In the genomic region with DNA sequence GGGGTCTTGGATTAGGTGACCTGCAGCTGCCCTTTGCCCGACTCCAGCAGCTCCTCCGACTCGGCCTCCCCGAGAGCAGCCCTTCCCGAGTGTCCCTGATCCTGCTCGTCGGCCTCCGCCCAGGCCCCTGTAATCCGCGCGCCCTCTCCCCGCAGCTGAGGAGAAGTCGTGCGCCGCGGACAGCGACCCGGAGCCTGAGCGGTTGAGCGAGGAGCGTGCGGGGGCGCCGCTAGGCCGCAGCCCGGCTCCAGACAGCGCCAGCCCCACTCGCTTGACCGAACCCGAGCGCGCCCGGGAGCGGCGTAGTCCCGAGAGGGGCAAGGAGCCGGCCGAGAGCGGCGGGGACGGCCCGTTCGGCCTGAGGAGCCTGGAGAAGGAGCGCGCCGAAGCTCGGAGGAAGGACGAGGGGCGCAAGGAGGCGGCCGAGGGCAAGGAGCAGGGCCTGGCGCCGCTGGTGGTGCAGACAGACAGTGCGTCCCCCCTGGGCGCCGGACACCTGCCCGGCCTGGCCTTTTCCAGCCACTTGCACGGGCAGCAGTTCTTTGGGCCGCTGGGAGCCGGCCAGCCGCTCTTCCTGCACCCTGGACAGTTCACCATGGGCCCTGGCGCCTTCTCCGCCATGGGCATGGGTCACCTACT, we compare ENCODE assay signal across 10 cellular contexts. TPM values are rescaled to one million over a fixed set of nuclear protein-coding genes. Genes with fewer than 3 reads are reported as not detected.
A peak's percentile ranks its signal among the peaks of the same experiment; 100 is the strongest.
DNase-seq lines count a peak whose midpoint lies in the region; ATAC-seq, FAIRE-seq and TF ChIP-seq lines count a peak whose summit lies in the region.
"Had no signal": no experiment of that assay in that cellular context is flagged by ENCODE, and none has a peak within 500 bp of the region (broad histone marks: within the 10 kb centered on the region; RNA-seq: fewer than 3 reads in every experiment).

No MANE protein-coding gene starts in this region.

- no peak for FAIRE-seq in HTR-8/SVneo (lab: Jason Lieb, UNC)
- FAIRE-seq: K562 had no signal

- H3K9ac ChIP-seq in SK-N-SH = no peak overlapping the region
- peak overlapping the region; percentile 87 for H3K9ac ChIP-seq in fibroblast of lung (ENCODE audit: insufficient read depth, low read length)

- H3F3A ChIP-seq in SK-N-SH (replicated peaks; ENCODE audit: insufficient read depth) = peaks cover 41% of the 10 kb centered on the region

- H3K27me3 ChIP-seq in BE2C (no peaks in the 10 kb centered on the region), SK-N-SH (ENCODE audit: insufficient read depth) (no peaks in the 10 kb centered on the region), fibroblast of lung (ENCODE audit: control insufficient read depth, insufficient read depth, low read length) (no peaks in the 10 kb centered on the region)

- peaks cover 12% of the 10 kb centered on the region for H3K4me1 ChIP-seq in BE2C
- peaks cover 21 to 43% of the 10 kb centered on the region in 2 experiments for H3K4me1 ChIP-seq in SK-N-SH (ENCODE audit: control insufficient read depth in 1 of 2, insufficient read depth in 2 of 2, low read depth in 1 of 2, low read length in 1 of 2)
- H3K4me1 ChIP-seq in fibroblast of lung (ENCODE audit: control insufficient read depth, extremely low read depth, insufficient read depth, low read length) = peaks cover 18% of the 10 kb centered on the region

- H3K9me3 ChIP-seq in BE2C (no peaks in the 10 kb centered on the region), SK-N-SH (no peaks in the 10 kb centered on the region), fibroblast of lung (ENCODE audit: control insufficient read depth, insufficient read depth, low read depth, low read length) (no peaks in the 10 kb centered on the region)

- intact Hi-C loops in posterior vena cava (cut with DNase I) = no loop called here

- ATAC-seq in HG03175 (IDR thresholded peaks at IDR 0.05; ENCODE audit: unreplicated experiment) = no peak
- no peak for ATAC-seq in GM18502 (IDR thresholded peaks at IDR 0.05; ENCODE audit: poor library complexity, unreplicated experiment)
- ATAC-seq: K562 had no signal

- H2AFZ ChIP-seq in SK-N-SH (ENCODE audit: low read depth) (no peak overlapping the region), fibroblast of lung (ENCODE audit: low read length) (no peak overlapping the region)

- CTCF ChIA-PET in SK-N-SH (lab: Yijun Ruan, JAX) = interaction anchor here (1.1 kb wide), 1 partner anchor 15 kb away, joined by 3 read pairs; no protein-coding TSS in a partner anchor

- H3K27ac ChIP-seq in SK-N-SH (ENCODE audit: low read depth in 2 of 2, low read length in 1 of 2) (no peak overlapping the region; a peak in 2 of 4 replicates), fibroblast of lung (ENCODE audit: insufficient read depth, low read length) (peak overlapping the region; percentile 95)

- peak overlapping the region; percentile 95; the same call in 1 of the 2 replicates for H3K4me2 ChIP-seq in SK-N-SH
- H3K4me2 ChIP-seq in fibroblast of lung (ENCODE audit: extremely low read depth, insufficient read depth, low read length) = peak overlapping the region; percentile 100

- TF ChIP-seq EP300 in SK-N-SH (IDR thresholded peaks at IDR 0.05; ENCODE audit: borderline replicate concordance in 1 of 2, low read depth in 1 of 2, low read length in 1 of 2) = no peak

- peak; percentile 11 for DNase-seq in BE2C
- peak; percentile 31 for DNase-seq in SK-N-SH
- peak in 1 of 2 donors; percentile 50 for DNase-seq in fibroblast of lung (ENCODE audit: low read depth in 2 of 2)
- peak; percentile 79 for DNase-seq in posterior vena cava (ENCODE audit: low spot score)
- no peak for DNase-seq in HTR-8/SVneo (ENCODE audit: insufficient read length, low spot score)
- DNase-seq in NCI-H748 (lab: John Stamatoyannopoulos, UW; ENCODE audit: unreplicated experiment) = no peak
- DNase-seq: activated naive CD4-positive, alpha-beta T cell treated with anti-CD3 and anti-CD28 coated beads for 36 hours had no signal

- H3K79me2 ChIP-seq in SK-N-SH (ENCODE audit: insufficient read depth) (peaks cover 74% of the 10 kb centered on the region), fibroblast of lung (ENCODE audit: control insufficient read depth, insufficient read depth, low read length) (peaks cover 97% of the 10 kb centered on the region)

- WGBS in SK-N-SH (ENCODE audit: low lambda C conversion rate) = 98% methylated on average over 58 of the region's 63 CpGs

- POLR2A ChIA-PET in SK-N-SH (lab: Yijun Ruan, JAX) = interaction anchor here (1.1 kb wide), 1 partner anchor 167 kb away, joined by 3 read pairs; no protein-coding TSS in a partner anchor

- H4K20me1 ChIP-seq in SK-N-SH (ENCODE audit: insufficient read depth) (peaks cover 65% of the 10 kb centered on the region), fibroblast of lung (ENCODE audit: control insufficient read depth, extremely low read depth, insufficient read depth, low read length) (no peaks in the 10 kb centered on the region)

- TF ChIP-seq CTCF in BE2C (IDR thresholded peaks at IDR 0.05; ENCODE audit: low read depth, low read length) (no peak), SK-N-SH (IDR thresholded peaks at IDR 0.05) (no peak), fibroblast of lung (conservative IDR thresholded peaks at IDR 0.05 in 1 of 2, IDR thresholded peaks at IDR 0.05 in 1 of 2; ENCODE audit: low read depth in 1 of 2, low read length in 2 of 2) (no peak)

- H3K36me3 ChIP-seq in BE2C (peaks cover 78% of the 10 kb centered on the region), SK-N-SH (replicated peaks in 1 of 2; ENCODE audit: control insufficient read depth in 1 of 2, insufficient read depth in 2 of 2, low read length in 1 of 2) (peaks cover 67 to 70% of the 10 kb centered on the region in 2 experiments), fibroblast of lung (ENCODE audit: control insufficient read depth, insufficient read depth, low read length) (peaks cover 69% of the 10 kb centered on the region)

- H3K4me3 ChIP-seq in BE2C (ENCODE audit: low read depth, low read length) (no peak overlapping the region), SK-N-SH (ENCODE audit: low read depth in 2 of 2, low read length in 1 of 2) (no peak overlapping the region; a peak in 1 of 4 replicates), fibroblast of lung (replicated peaks in 1 of 4; ENCODE audit: control extremely low read depth in 1 of 4, insufficient read depth in 1 of 4, low read depth in 3 of 4, low read length in 4 of 4) (peak overlapping the region; percentile 75 to 100 (median 94))
- H3K4me3 ChIP-seq: K562 had no signal

- no peaks in the 10 kb centered on the region for H3K9me2 ChIP-seq in SK-N-SH

- TF ChIP-seq RAD21 in SK-N-SH (IDR thresholded peaks at IDR 0.05; ENCODE audit: low read length) = no peak

TF ChIP-seq in SK-N-SH, 30 proteins besides CTCF, POLR2A, EP300 and RAD21:
- TF ChIP-seq FOXM1 (IDR thresholded peaks at IDR 0.05; ENCODE audit: low read depth) = no peak
- no peak for TF ChIP-seq NRF1 (IDR thresholded peaks at IDR 0.05; ENCODE audit: low read depth, low read length)
- TF ChIP-seq, protein P1, sequence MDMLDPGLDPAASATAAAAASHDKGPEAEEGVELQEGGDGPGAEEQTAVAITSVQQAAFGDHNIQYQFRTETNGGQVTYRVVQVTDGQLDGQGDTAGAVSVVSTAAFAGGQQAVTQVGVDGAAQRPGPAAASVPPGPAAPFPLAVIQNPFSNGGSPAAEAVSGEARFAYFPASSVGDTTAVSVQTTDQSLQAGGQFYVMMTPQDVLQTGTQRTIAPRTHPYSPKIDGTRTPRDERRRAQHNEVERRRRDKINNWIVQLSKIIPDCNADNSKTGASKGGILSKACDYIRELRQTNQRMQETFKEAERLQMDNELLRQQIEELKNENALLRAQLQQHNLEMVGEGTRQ (IDR thresholded peaks at IDR 0.05; ENCODE audit: borderline replicate concordance, low read depth, low read length) = no peak
- TF ChIP-seq SMC3 (IDR thresholded peaks at IDR 0.05; ENCODE audit: low read depth, low read length) = no peak
TF ChIP-seq in SK-N-SH: peak in this region for 0.

RNA-seq across cellular contexts. Expression of a gene that starts 5.5 kb away (rescaled TPM):
- 107 TPM for polyA plus RNA-seq in BE2C (2012; ENCODE audit: insufficient read depth, insufficient read length, low read depth)
- polyA plus RNA-seq in SK-N-SH (2012; rRNA removed) = 37.8 and 57.8 TPM in 2 replicates
- 28.9 and 45.2 TPM in 2 replicates for polyA plus RNA-seq in SK-N-SH (2012; cell fraction: cytosol; rRNA removed)
- polyA plus RNA-seq in SK-N-SH (2012; cell fraction: nucleus; rRNA removed) = 179 and 233 TPM in 2 replicates
- total RNA-seq in fibroblast of lung = 98.1 and 148 TPM in 2 replicates
- polyA plus RNA-seq in fibroblast of lung = 40.5 and 64.9 TPM in 2 replicates
- 86.7 and 151 TPM in 2 replicates for polyA plus RNA-seq in fibroblast of lung (2012)
- 102 and 172 TPM in 2 replicates for polyA minus RNA-seq in fibroblast of lung (ENCODE audit: low replicate concordance)
- total RNA-seq in posterior vena cava = 10 to 100 TPM; 11.2 to 16.5 TPM
- total RNA-seq: activated naive CD4-positive, alpha-beta T cell treated with anti-CD3 and anti-CD28 coated beads for 36 hours had no signal
- polyA plus RNA-seq: K562 had no signal

RNA-seq across cellular contexts. Expression of a gene that starts 47.1 kb away (rescaled TPM):
- 1.6 TPM for polyA plus RNA-seq in BE2C (2012; ENCODE audit: insufficient read depth, insufficient read length, low read depth)
- 0.02 and 0.05 TPM in 2 replicates for polyA plus RNA-seq in SK-N-SH (2012; rRNA removed)
- polyA plus RNA-seq in SK-N-SH (2012; cell fraction: cytosol; rRNA removed) = 0.05 and 0.19 TPM in 2 replicates
- 0.45 and 0.75 TPM in 2 replicates for polyA plus RNA-seq in SK-N-SH (2012; cell fraction: nucleus; rRNA removed)
- total RNA-seq in fibroblast of lung = 35.2 and 44.1 TPM in 2 replicates
- polyA plus RNA-seq in fibroblast of lung = 84.3 and 93.9 TPM in 2 replicates
- polyA plus RNA-seq in fibroblast of lung (2012) = 55.1 and 85.4 TPM in 2 replicates
- polyA minus RNA-seq in fibroblast of lung (ENCODE audit: low replicate concordance) = 133 and 151 TPM in 2 replicates
- under 1 TPM in 1 of 2 donors, not detected in 1; 0.24 TPM for total RNA-seq in posterior vena cava
- total RNA-seq: activated naive CD4-positive, alpha-beta T cell treated with anti-CD3 and anti-CD28 coated beads for 36 hours; K562 had no signal
- polyA plus RNA-seq: K562 had no signal

Comparison
In these comparisons a context has a peak if more than half of its experiments do, and no peak if none do; other contexts are left out.
1. DNase-seq: peak in BE2C (single experiment), SK-N-SH (single experiment) and posterior vena cava (single experiment); none in HTR-8/SVneo (single experiment) and NCI-H748 (single experiment).
2. H3K4me3 ChIP-seq: peak in fibroblast of lung (4 of 4); none in BE2C (single experiment) and SK-N-SH (0 of 2).
3. RNA of a gene that starts 47.1 kb away (total RNA-seq): 35.2 to 44.1 TPM in fibroblast of lung; 0.24 TPM in posterior vena cava; every median in the first group is over 10 times any median in the second.